10 cellular contexts compared by ENCODE assay signal in the genomic region with DNA sequence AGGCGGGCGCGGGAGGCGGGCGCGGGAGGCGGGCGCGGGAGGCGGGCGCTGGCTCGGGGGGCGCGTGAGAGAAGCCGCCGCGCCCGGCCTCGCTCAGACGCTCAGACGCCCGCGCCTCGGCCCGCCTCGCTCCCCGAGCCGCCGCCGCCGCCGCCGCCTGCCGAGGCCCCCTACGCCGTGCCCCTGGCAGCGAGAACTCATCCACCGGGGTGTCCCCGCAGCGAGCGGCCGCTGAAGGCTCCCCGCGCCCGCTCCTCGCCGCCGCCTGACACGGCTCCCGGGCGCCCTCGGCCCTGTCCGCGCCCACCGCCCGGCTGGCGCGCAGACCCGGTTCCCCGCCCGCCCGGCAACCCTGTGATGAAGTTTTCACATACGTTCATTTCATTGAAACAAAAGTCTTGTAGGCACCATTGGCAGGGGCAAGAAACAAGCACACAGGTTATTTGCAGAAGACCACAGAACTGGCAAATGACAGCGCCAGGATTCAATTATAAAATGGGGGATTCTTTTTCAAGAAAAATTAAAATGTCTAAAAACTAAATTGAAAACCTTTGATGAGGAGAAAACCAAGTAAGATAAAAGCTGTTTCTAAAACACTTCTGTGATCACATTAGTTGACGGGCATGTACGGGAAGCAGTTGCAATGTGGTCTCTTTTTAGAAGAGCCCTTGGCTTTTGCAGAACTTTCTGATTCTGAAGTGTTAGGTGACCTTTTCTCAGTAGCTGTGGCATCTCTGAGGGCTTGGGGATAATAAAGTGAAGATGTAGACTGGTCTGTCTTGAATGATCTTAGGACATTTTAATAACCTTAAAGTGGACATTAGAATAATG. TPM values are rescaled to one million over a fixed set of nuclear protein-coding genes. Genes with fewer than 3 reads are reported as not detected.
DNase-seq lines count a peak whose midpoint lies in the region; ATAC-seq, FAIRE-seq and TF ChIP-seq lines count a peak whose summit lies in the region.
"Had no signal": no experiment of that assay in that cellular context is flagged by ENCODE, and none has a peak within 500 bp of the region (broad histone marks: within the 10 kb centered on the region; RNA-seq: fewer than 3 reads in every experiment).

No MANE protein-coding gene starts in this region.

- H3K27me3 ChIP-seq in BLaER1 treated with 17β-estradiol and CSF1 and Interleukin-3, amounts not matched to agents 10 nM and 100 nM = peaks cover 49 to 70% (median 56%) of the 10 kb centered on the region in 11 experiments
- peaks cover 36% of the 10 kb centered on the region for H3K27me3 ChIP-seq in HUES48 (ENCODE audit: control insufficient read depth, insufficient read depth, low read length)
- peaks cover 37 to 40% of the 10 kb centered on the region in 2 experiments for H3K27me3 ChIP-seq in K562 (ENCODE audit: control insufficient read depth in 2 of 2, insufficient read depth in 2 of 2, low read length in 2 of 2)
- H3K27me3 ChIP-seq in naive thymus-derived CD4-positive, alpha-beta T cell (ENCODE audit: control insufficient read depth in 2 of 2, insufficient read depth in 2 of 2, low read length in 2 of 2) = peaks cover 3 to 5% of the 10 kb centered on the region in 2 donors

- intact Hi-C loops in K562 (cut with micrococcal nuclease) = no loop called here
- intact Hi-C loops in naive thymus-derived CD4-positive, alpha-beta T cell (cut with micrococcal nuclease) = no loop called here

- no peaks in the 10 kb centered on the region for H3K9me3 ChIP-seq in BLaER1 treated with 17β-estradiol and CSF1 and Interleukin-3, amounts not matched to agents 10 nM and 100 nM (replicated peaks in 1 of 11)
- H3K9me3 ChIP-seq in HUES48 (ENCODE audit: control insufficient read depth, insufficient read depth, low read length) = 0 out of 2 replicates have a peak, but pooled peaks cover 9% of the 10 kb centered on the region
- no peaks in the 10 kb centered on the region for H3K9me3 ChIP-seq in K562 (replicated peaks; ENCODE audit: control insufficient read depth, insufficient read depth, low read depth, low read length)
- no peaks in the 10 kb centered on the region for H3K9me3 ChIP-seq in naive thymus-derived CD4-positive, alpha-beta T cell (ENCODE audit: control insufficient read depth in 2 of 3, low read length in 3 of 3)

- no peaks in the 10 kb centered on the region for H3K9me1 ChIP-seq in K562 (ENCODE audit: control insufficient read depth, insufficient read depth, low read length)

- CTCF ChIA-PET in K562 (lab: Yijun Ruan, JAX; ENCODE audit: low intra/inter-chr PET ratio) = no interaction called here
- CTCF ChIA-PET in naive thymus-derived CD4-positive, alpha-beta T cell (lab: Charles Lee) = interaction anchor here (0.6 kb wide), 1 partner anchor 8 kb away, joined by 3 read pairs; no protein-coding TSS in a partner anchor

- in situ Hi-C loops in K562 (cut with MboI) = no loop called here

- no peak overlapping the region for H3K27ac Mint-ChIP-seq in naive thymus-derived CD4-positive, alpha-beta T cell

- DNase-seq in K562 (ENCODE audit: extremely low read depth in 1 of 4, low spot score in 3 of 4) (no peak), ureter (ENCODE audit: low spot score) (no peak)
- peak in 1 of 9 donors; percentile 35 for DNase-seq in naive thymus-derived CD4-positive, alpha-beta T cell
- DNase-seq: stimulated activated CD4-positive, alpha-beta T cell treated with anti-CD3 and anti-CD28 coated beads, Interleukin-4, amount 100 ng/mL, for 24 hours had no signal

- H4K20me1 ChIP-seq in BLaER1 treated with 17β-estradiol and CSF1 and Interleukin-3, amounts not matched to agents 10 nM and 100 nM = no peaks in the 10 kb centered on the region; a peak in 2 of 22 replicates
- H4K20me1 ChIP-seq in K562 (replicated peaks; ENCODE audit: control insufficient read depth, insufficient read depth, low read length) = no peaks in the 10 kb centered on the region

- no TSS peak for BruUV-seq in K562 (replicated peaks; lab: Mats Ljungman, UMichigan)

- peak overlapping the region; percentile 49 to 80 (median 66) for H3K4me2 ChIP-seq in BLaER1 treated with 17β-estradiol and CSF1 and Interleukin-3, amounts not matched to agents 10 nM and 100 nM
- H3K4me2 ChIP-seq in K562 (ENCODE audit: insufficient read depth, low read length) = no peak overlapping the region

- no peaks in the 10 kb centered on the region for H3K36me3 ChIP-seq in BLaER1 treated with 17β-estradiol and CSF1 and Interleukin-3, amounts not matched to agents 10 nM and 100 nM
- H3K36me3 ChIP-seq in HUES48 (ENCODE audit: control insufficient read depth, insufficient read depth, low read length) (no peaks in the 10 kb centered on the region), K562 (ENCODE audit: control insufficient read depth, insufficient read depth, low read length) (no peaks in the 10 kb centered on the region)
- no peaks in the 10 kb centered on the region for H3K36me3 ChIP-seq in naive thymus-derived CD4-positive, alpha-beta T cell (ENCODE audit: control insufficient read depth in 2 of 3, insufficient read depth in 3 of 3, low read length in 3 of 3)

- no peak overlapping the region for H2AFZ ChIP-seq in K562 (ENCODE audit: low read depth, low read length)

- H3K4me3 Mint-ChIP-seq in naive thymus-derived CD4-positive, alpha-beta T cell = peak overlapping the region in 8 of 10 donors; percentile 3 to 59 (median 35)

- peak overlapping the region; percentile 34 to 62 (median 50) for H3K4me3 ChIP-seq in BLaER1 treated with 17β-estradiol and CSF1 and Interleukin-3, amounts not matched to agents 10 nM and 100 nM
- H3K4me3 ChIP-seq in HUES48 (ENCODE audit: low read depth, low read length) = peak overlapping the region; percentile 44; the same call in 1 of the 2 replicates
- no peak overlapping the region; the same call in 1 of the 2 replicates for H3K4me3 ChIP-seq in K562
- no peak overlapping the region for H3K4me3 ChIP-seq in naive thymus-derived CD4-positive, alpha-beta T cell (ENCODE audit: low read length)

- H3K36me3 Mint-ChIP-seq in naive thymus-derived CD4-positive, alpha-beta T cell = peaks cover 0 to 3% (median 0%) of the 10 kb centered on the region in 5 donors

- WGBS in K562 (ENCODE audit: insufficient coverage, low coverage, missing lambda C conversion rate) = 20% methylated on average over 11 of the region's 66 CpGs

- FAIRE-seq in K562 (lab: Jason Lieb, UNC) = peak; percentile 62

- H3K27ac ChIP-seq in BLaER1 treated with 17β-estradiol and CSF1 and Interleukin-3, amounts not matched to agents 10 nM and 100 nM = no peak overlapping the region
- H3K27ac ChIP-seq in HUES48 (ENCODE audit: low read depth, low read length) (no peak overlapping the region), K562 (ENCODE audit: extremely low read depth, low read depth, low read length) (no peak overlapping the region)
- no peak overlapping the region for H3K27ac ChIP-seq in naive thymus-derived CD4-positive, alpha-beta T cell (ENCODE audit: low read depth, low read length)

- peaks cover 0 to 16% (median 0%) of the 10 kb centered on the region in 10 experiments; a peak in 7 of 20 replicates for H3K4me1 ChIP-seq in BLaER1 treated with 17β-estradiol and CSF1 and Interleukin-3, amounts not matched to agents 10 nM and 100 nM
- H3K4me1 ChIP-seq in HUES48 (ENCODE audit: control insufficient read depth, insufficient read depth, low read length) (peaks cover 25% of the 10 kb centered on the region), K562 (replicated peaks in 1 of 2; ENCODE audit: control insufficient read depth in 2 of 2, insufficient read depth in 2 of 2, low read length in 2 of 2) (peaks cover 0 to 8% of the 10 kb centered on the region in 2 experiments; a peak in 2 of 5 replicates)
- no peaks in the 10 kb centered on the region for H3K4me1 ChIP-seq in naive thymus-derived CD4-positive, alpha-beta T cell (ENCODE audit: control insufficient read depth in 2 of 2, insufficient read depth in 2 of 2, low read length in 2 of 2)

- no peak for TF ChIP-seq CTCF in K562 (IDR thresholded peaks at IDR 0.05 in 2 of 3, conservative IDR thresholded peaks at IDR 0.05 in 1 of 3; ENCODE audit: insufficient read depth in 2 of 3, low read depth in 1 of 3, low read length in 3 of 3)

- H3K4me1 Mint-ChIP-seq in naive thymus-derived CD4-positive, alpha-beta T cell = peaks cover 0 to 12% (median 9%) of the 10 kb centered on the region in 7 donors

- no peaks in the 10 kb centered on the region for H3K79me2 ChIP-seq in K562 (ENCODE audit: control insufficient read depth, insufficient read depth, low read length)

- no peak for TF ChIP-seq RAD21 in K562 (CRISPR knock-in tag; conservative IDR thresholded peaks at IDR 0.05 in 1 of 2, IDR thresholded peaks at IDR 0.05 in 1 of 2)

- H3K9ac ChIP-seq in BLaER1 treated with 17β-estradiol and CSF1 and Interleukin-3, amounts not matched to agents 10 nM and 100 nM = peak overlapping the region in 2 of 11 experiments; percentile 24 to 33; a peak in 3 of 22 replicates
- H3K9ac ChIP-seq in HUES48 (ENCODE audit: low read depth, low read length) = no peak overlapping the region
- no peak overlapping the region for H3K9ac ChIP-seq in K562 (ENCODE audit: insufficient read depth in 1 of 2, low read depth in 2 of 2, low read length in 2 of 2)

- no peak for TF ChIP-seq POLR2A in K562 (conservative IDR thresholded peaks at IDR 0.05)

- ATAC-seq in K562 = no peak
- no peak for ATAC-seq in naive thymus-derived CD4-positive, alpha-beta T cell
- ATAC-seq in GM18511 (IDR thresholded peaks at IDR 0.05; ENCODE audit: unreplicated experiment) = no peak
- ATAC-seq in GM19452 (IDR thresholded peaks at IDR 0.05; ENCODE audit: unreplicated experiment) = no peak
- no peak for ATAC-seq in HG02970 (IDR thresholded peaks at IDR 0.05; ENCODE audit: low FRiP score, unreplicated experiment)

- POLR2A ChIA-PET in K562 (lab: Yijun Ruan, JAX) = interaction anchor here (0.6 kb wide), 1 partner anchor 247 kb away, joined by 3 read pairs; no protein-coding TSS in a partner anchor
- POLR2A ChIA-PET in naive thymus-derived CD4-positive, alpha-beta T cell (lab: Charles Lee) = no interaction called here

- no peak for TF ChIP-seq EP300 in K562 (IDR thresholded peaks at IDR 0.05; ENCODE audit: low read length)

- H3K27me3 Mint-ChIP-seq in naive thymus-derived CD4-positive, alpha-beta T cell = peaks cover 64 to 84% (median 68%) of the 10 kb centered on the region in 5 donors

- no peaks in the 10 kb centered on the region for H3K9me3 Mint-ChIP-seq in naive thymus-derived CD4-positive, alpha-beta T cell

RNA-seq across cellular contexts. Expression of a gene that starts 50.5 kb away (rescaled TPM):
- total RNA-seq in K562 (2011; cell fraction: chromatin; rRNA removed; ENCODE audit: low replicate concordance) = not detected in 2 replicates
- not detected in 2 replicates for total RNA-seq in K562 (2011; cell fraction: nucleolus; rRNA removed)
- not detected in 2 replicates for total RNA-seq in K562 (2011; cell fraction: nucleoplasm; rRNA removed)
- not detected in 2 replicates for total RNA-seq in K562 (2014; rRNA removed)
- not detected in 2 replicates for total RNA-seq in K562 (2014; rRNA removed; fragmentation: Illumina TruSeq; extraction: Trizol)
- not detected in 2 replicates for total RNA-seq in K562 (2015; rRNA removed; fragmentation: Illumina TruSeq; extraction: Trizol)
- not detected in 2 replicates for total RNA-seq in K562 (2021)
- 0.14 TPM in 1 of 2 replicates, not detected in the other for polyA plus RNA-seq in K562 (2011; rRNA removed)
- polyA plus RNA-seq in K562 (2011; cell fraction: cytosol; rRNA removed) = 0.43 TPM in 1 of 2 replicates, not detected in the other
- polyA plus RNA-seq in K562 (2011; cell fraction: nucleus; rRNA removed) = 0.07 TPM in 1 of 2 replicates, not detected in the other
- 0.20 and 0.44 TPM in 2 replicates for polyA plus RNA-seq in K562 (2012)
- polyA plus RNA-seq in K562 (2014; fragmentation: Illumina TruSeq; extraction: Trizol) = not detected in 2 replicates
- not detected for polyA plus RNA-seq in K562 (2014; fragmentation: Nextera tagmentation; extraction: Ambion mirVana)
- polyA plus RNA-seq in K562 (2014; rRNA removed) = not detected in 2 replicates
- polyA minus RNA-seq in K562 (2011; rRNA and poly(A)+ RNA removed) = not detected in 2 replicates
- not detected in 2 replicates for polyA minus RNA-seq in K562 (2011; cell fraction: cytosol; rRNA and poly(A)+ RNA removed)
- not detected in 2 replicates for polyA minus RNA-seq in K562 (2011; cell fraction: nucleus; rRNA and poly(A)+ RNA removed)
- total RNA-seq in naive thymus-derived CD4-positive, alpha-beta T cell = not detected
- not detected for polyA plus RNA-seq in naive thymus-derived CD4-positive, alpha-beta T cell
- total RNA-seq in ureter = not detected
- total RNA-seq: mesenteric fat pad had no signal

Comparison
In these comparisons a context has a peak if more than half of its experiments do, and no peak if none do; other contexts are left out.
1. H3K4me3 ChIP-seq: peak in BLaER1 treated with 17β-estradiol and CSF1 and Interleukin-3, amounts not matched to agents 10 nM and 100 nM (10 of 10) and HUES48 (single experiment); none in K562 (single experiment) and naive thymus-derived CD4-positive, alpha-beta T cell (single experiment).